ENCODE assay signal across 20 cellular contexts in the genomic region with DNA sequence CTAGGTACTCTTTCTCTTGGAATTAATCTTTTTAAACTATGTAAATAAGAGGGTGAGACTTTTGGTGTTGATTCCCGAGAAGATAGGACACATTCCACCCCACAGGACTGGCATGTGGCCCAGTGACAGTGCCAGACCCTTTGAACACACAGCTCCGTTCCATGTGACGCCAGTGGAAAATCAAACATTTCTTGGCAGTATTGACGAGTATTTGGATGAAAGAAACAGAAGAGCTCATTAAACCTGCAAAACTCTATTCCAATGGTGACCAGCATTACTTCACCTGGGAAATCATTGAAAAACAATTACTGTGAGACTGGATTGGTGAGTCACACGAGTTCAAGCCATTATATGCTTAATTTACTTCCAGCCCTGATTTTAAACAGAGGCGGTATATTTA. TPM values are rescaled to one million over a fixed set of nuclear protein-coding genes. Genes with fewer than 3 reads are reported as not detected.
A peak's percentile ranks its signal among the peaks of the same experiment; 100 is the strongest.
DNase-seq lines count a peak whose midpoint lies in the region; ATAC-seq, FAIRE-seq and TF ChIP-seq lines count a peak whose summit lies in the region.
"Had no signal": no experiment of that assay in that cellular context is flagged by ENCODE, and none has a peak within 500 bp of the region (broad histone marks: within the 10 kb centered on the region; RNA-seq: fewer than 3 reads in every experiment).

No MANE protein-coding gene starts in this region.

- H3K27me3 ChIP-seq in liver (ENCODE audit: control insufficient read depth in 4 of 4, insufficient read depth in 4 of 4, low read length in 3 of 4) (no peaks in the 10 kb centered on the region), HepG2 (ENCODE audit: control insufficient read depth in 1 of 2, insufficient read depth in 2 of 2, low read length in 2 of 2) (no peaks in the 10 kb centered on the region), suprapubic skin (no peaks in the 10 kb centered on the region)
- H3K27me3 ChIP-seq: upper lobe of right lung had no signal

- H3K36me3 ChIP-seq in liver (ENCODE audit: control insufficient read depth in 4 of 4, insufficient read depth in 3 of 4, low read depth in 1 of 4, low read length in 3 of 4): no peaks in the 10 kb centered on the region
- H3K36me3 ChIP-seq in HepG2 (replicated peaks in 1 of 2; ENCODE audit: control insufficient read depth in 1 of 2, insufficient read depth in 2 of 2, low read length in 2 of 2): no peaks in the 10 kb centered on the region
- no peaks in the 10 kb centered on the region for H3K36me3 ChIP-seq in suprapubic skin
- H3K36me3 ChIP-seq: upper lobe of right lung had no signal

- no peak for FAIRE-seq in HepG2 (lab: Jason Lieb, UNC)
- FAIRE-seq: H1, TTC549 had no signal

- WGBS in liver: 22% methylated on average over 6 of the region's 6 CpGs
- WGBS in HepG2 (ENCODE audit: low lambda C conversion rate): 98% methylated on average over 6 of the region's 6 CpGs
- 20% methylated on average over 6 of the region's 6 CpGs for WGBS in suprapubic skin

- no peaks in the 10 kb centered on the region for H3K79me2 ChIP-seq in HepG2 (ENCODE audit: insufficient read depth, low read length)

- H4K20me1 ChIP-seq in HepG2 (ENCODE audit: insufficient read depth, low read length): no peaks in the 10 kb centered on the region

- no peak for DNase-seq in HepG2 (ENCODE audit: low spot score)
- peak; percentile 75 for DNase-seq in Right ventricle myocardium superior
- peak; percentile 89 for DNase-seq in posterior vena cava (ENCODE audit: low spot score)
- no peak for DNase-seq in T-helper 2 cell
- no peak for DNase-seq in suprapubic skin (ENCODE audit: low spot score in 2 of 2)
- DNase-seq: ACHN; activated CD4-positive, alpha-beta T cell treated with anti-CD3 and anti-CD28 coated beads, Interleukin-2, amount 50 U/mL, for 1 hour; activated naive CD4-positive, alpha-beta T cell treated with anti-CD3 and anti-CD28 coated beads for 36 hours; CD4-positive, CD25-positive, alpha-beta regulatory T cell; DMS79; effector CD4-positive, alpha-beta T cell; IMR-90; NCI-H2107; PC-3; upper lobe of right lung had no signal

- no TSS peak for BruUV-seq in HepG2 (replicated peaks; lab: Mats Ljungman, UMichigan)

- no peak overlapping the region for H3K4me3 ChIP-seq in liver (ENCODE audit: low read depth in 1 of 3, low read length in 3 of 3)
- H3K4me3 ChIP-seq in HepG2 (replicated peaks in 1 of 3; ENCODE audit: insufficient read depth in 1 of 3, low read depth in 2 of 3, low read length in 3 of 3): no peak overlapping the region
- no peak overlapping the region for H3K4me3 ChIP-seq in suprapubic skin
- H3K4me3 ChIP-seq: upper lobe of right lung had no signal

- H3K9me3 ChIP-seq in liver (ENCODE audit: control insufficient read depth in 4 of 4, low read length in 3 of 4) (no peaks in the 10 kb centered on the region), HepG2 (ENCODE audit: low read length) (no peaks in the 10 kb centered on the region), suprapubic skin (no peaks in the 10 kb centered on the region)
- H3K9me3 ChIP-seq: upper lobe of right lung had no signal

- H3K9ac ChIP-seq in liver (ENCODE audit: low read depth in 1 of 2, low read length in 2 of 2) (peak overlapping the region; percentile 12 to 88), HepG2 (ENCODE audit: insufficient read depth, low read depth, low read length) (no peak overlapping the region)

- POLR2A ChIA-PET in HepG2 (lab: Yijun Ruan, JAX): interaction anchor here (3.0 to 5.1 kb wide), 2 partner anchors 96 to 130 kb away, joined by 15 to 26 read pairs; no protein-coding TSS in a partner anchor

- TF ChIP-seq EP300 in HepG2 (IDR thresholded peaks at IDR 0.05; ENCODE audit: low read depth in 2 of 2, low read length in 2 of 2): no peak
- TF ChIP-seq EP300 in HepG2 (CRISPR knock-in tag; IDR thresholded peaks at IDR 0.05; ENCODE audit: borderline replicate concordance): no peak
- TF ChIP-seq EP300 in suprapubic skin (IDR thresholded peaks at IDR 0.05): no peak

- TF ChIP-seq CTCF in liver (IDR thresholded peaks at IDR 0.05; ENCODE audit: low read depth, low read length, missing input control): no peak
- no peak for TF ChIP-seq CTCF in HepG2 (CRISPR knock-in tag; IDR thresholded peaks at IDR 0.05)
- TF ChIP-seq CTCF in suprapubic skin (IDR thresholded peaks at IDR 0.05): no peak

- in situ Hi-C loops in HepG2 (cut with HindIII; ENCODE audit: extremely low pct_ligation_motif_present, low pct_unique_long_range_greater_than_20kb): no loop called here

- intact Hi-C loops in HepG2 (cut with micrococcal nuclease; ENCODE audit: unreplicated experiment) (no loop called here), Right ventricle myocardium superior (cut with DNase I) (loop anchor here (2.0 kb wide), 1 partner anchor 245 kb away; no protein-coding TSS in a partner anchor), posterior vena cava (cut with DNase I) (loop anchor here (10.0 kb wide), 2 partner anchors 243 to 523 kb away; partner anchors contain the start of gene AKR1C3 (in 2 of the 2))

- CTCF ChIA-PET in HepG2 (lab: Yijun Ruan, JAX; ENCODE audit: low intra/inter-chr PET ratio, low total read pairs): interaction anchor here (5.5 kb wide), 1 partner anchor 131 kb away, joined by 89 read pairs; no protein-coding TSS in a partner anchor

- ATAC-seq in HepG2 (no peak), Right ventricle myocardium superior (ENCODE audit: poor library complexity) (peak; percentile 18), HG03095 (IDR thresholded peaks at IDR 0.05; ENCODE audit: unreplicated experiment) (no peak), GM18502 (IDR thresholded peaks at IDR 0.05; ENCODE audit: poor library complexity, unreplicated experiment) (no peak)
- ATAC-seq: PC-3, upper lobe of right lung had no signal

- H2AFZ ChIP-seq in HepG2 (ENCODE audit: low read length): no peak overlapping the region

- H3K4me1 ChIP-seq in liver (ENCODE audit: control insufficient read depth in 4 of 4, insufficient read depth in 4 of 4, low read length in 3 of 4) (peaks cover 3 to 40% (median 19%) of the 10 kb centered on the region in 4 donors), HepG2 (ENCODE audit: insufficient read depth, low read length) (peaks cover 35% of the 10 kb centered on the region), suprapubic skin (peaks cover 40% of the 10 kb centered on the region)

- H3K27ac ChIP-seq in liver (ENCODE audit: low read depth in 1 of 2, low read length in 2 of 2) (peak overlapping the region; percentile 62 to 72), HepG2 (ENCODE audit: extremely low read length, insufficient read depth, low read length) (no peak overlapping the region), suprapubic skin (no peak overlapping the region)
- H3K27ac ChIP-seq: upper lobe of right lung had no signal

- TF ChIP-seq POLR2A in HepG2 (IDR thresholded peaks at IDR 0.05; ENCODE audit: insufficient read depth in 1 of 2, low read depth in 2 of 2, low read length in 2 of 2): no peak
- no peak for TF ChIP-seq POLR2A in suprapubic skin (IDR thresholded peaks at IDR 0.05)

- TF ChIP-seq RAD21 in liver (IDR thresholded peaks at IDR 0.05) (peak; percentile 73 to 76), HepG2 (CRISPR knock-in tag; IDR thresholded peaks at IDR 0.05) (no peak)

- H3K4me2 ChIP-seq in HepG2 (ENCODE audit: low read depth, low read length): no peak overlapping the region

TF ChIP-seq in liver, 16 proteins besides CTCF, POLR2A, EP300 and RAD21 (continues in another document):
- TF ChIP-seq SP1 (IDR thresholded peaks at IDR 0.05): peak; percentile 86

TF ChIP-seq in HepG2, 621 proteins besides CTCF, POLR2A, EP300 and RAD21 (continues in another document):
- no peak for TF ChIP-seq PHF20 (CRISPR knock-in tag; IDR thresholded peaks at IDR 0.05)
- no peak for TF ChIP-seq TRIM24 (CRISPR knock-in tag; IDR thresholded peaks at IDR 0.05)
- no peak for TF ChIP-seq TBX3 (IDR thresholded peaks at IDR 0.05; ENCODE audit: borderline replicate concordance)
- no peak for TF ChIP-seq ZNF713 (CRISPR knock-in tag; IDR thresholded peaks at IDR 0.05)

RNA-seq across cellular contexts. Expression of gene AKR1E2, which starts 25.8 kb away (rescaled TPM):
- total RNA-seq in liver: 1 to 10 TPM; 4.7 to 9.4 TPM
- polyA plus RNA-seq in liver: under 1 TPM; 0.46 to 0.58 TPM
- total RNA-seq in HepG2 (2016; rRNA removed; fragmentation: Illumina TruSeq; extraction: Trizol): not detected in 2 replicates
- total RNA-seq in HepG2 (2016; cell fraction: cytosol; rRNA removed; fragmentation: Illumina TruSeq; extraction: Trizol; ENCODE audit: low read depth): not detected in 2 replicates
- total RNA-seq in HepG2 (2016; cell fraction: insoluble cytoplasmic fraction; rRNA removed; fragmentation: Illumina TruSeq; extraction: Trizol): not detected in 2 replicates
- total RNA-seq in HepG2 (2016; cell fraction: membrane; rRNA removed; fragmentation: Illumina TruSeq; extraction: Trizol): not detected in 2 replicates
- total RNA-seq in HepG2 (2016; cell fraction: nucleus; rRNA removed; fragmentation: Illumina TruSeq; extraction: Trizol): not detected in 2 replicates
- 0.10 TPM in 1 of 2 replicates, not detected in the other for polyA plus RNA-seq in HepG2 (2011; rRNA removed)
- polyA plus RNA-seq in HepG2 (2011; cell fraction: cytosol; rRNA removed): not detected in 2 replicates
- 0.33 TPM in 1 of 2 replicates, not detected in the other for polyA plus RNA-seq in HepG2 (2011; cell fraction: nucleus; rRNA removed)
- not detected in 2 replicates for polyA plus RNA-seq in HepG2 (2012)
- polyA plus RNA-seq in HepG2 (2016; cell fraction: cytosol; fragmentation: Illumina TruSeq; extraction: Trizol; ENCODE audit: low read depth): not detected in 2 replicates
- not detected in 2 replicates for polyA plus RNA-seq in HepG2 (2016; cell fraction: insoluble cytoplasmic fraction; fragmentation: Illumina TruSeq; extraction: Trizol; ENCODE audit: low read depth)
- polyA plus RNA-seq in HepG2 (2016; cell fraction: membrane; fragmentation: Illumina TruSeq; extraction: Trizol; ENCODE audit: low read depth): not detected in 2 replicates
- polyA plus RNA-seq in HepG2 (2016; cell fraction: nucleus; fragmentation: Illumina TruSeq; extraction: Trizol; ENCODE audit: insufficient read depth, low read depth): not detected in 2 replicates
- polyA minus RNA-seq in HepG2 (2011; rRNA and poly(A)+ RNA removed; ENCODE audit: low replicate concordance): not detected in 2 replicates
- not detected in 2 replicates for polyA minus RNA-seq in HepG2 (2011; cell fraction: cytosol; rRNA and poly(A)+ RNA removed)
- not detected in 2 replicates for polyA minus RNA-seq in HepG2 (2011; cell fraction: nucleus; rRNA and poly(A)+ RNA removed)
- 5.1 TPM for total RNA-seq in Right ventricle myocardium superior
- total RNA-seq in posterior vena cava: 10 to 100 TPM; 11.4 to 12.0 TPM
- total RNA-seq in suprapubic skin: 1 to 10 TPM; 1.9 to 6.7 (median 4.3) TPM

Comparison
In these comparisons a context has a peak if more than half of its experiments do, and no peak if none do; other contexts are left out.
1. H3K27ac ChIP-seq: peak in liver (2 of 2); none in HepG2 (single experiment) and suprapubic skin (single experiment).
2. DNase-seq: peak in Right ventricle myocardium superior (single experiment) and posterior vena cava (single experiment); none in HepG2 (single experiment), T-helper 2 cell (0 of 5) and suprapubic skin (0 of 2).